In genomic region chr3:186932281-186933181, GRCh38 we compare ENCODE assay signal across 8 cellular contexts. TPM values are rescaled to one million over a fixed set of nuclear protein-coding genes. Genes with fewer than 3 reads are reported as not detected.
DNase-seq lines count a peak whose midpoint lies in the region; ATAC-seq, FAIRE-seq and TF ChIP-seq lines count a peak whose summit lies in the region.

No MANE protein-coding gene starts in this region.

- H3K27me3 Mint-ChIP-seq in effector memory CD8-positive, alpha-beta T cell = no peaks in the 10 kb centered on the region
- H3K27me3 Mint-ChIP-seq in nephron progenitor cell (ENCODE audit: low read depth, poor library complexity) = peaks cover 23% of the 10 kb centered on the region

- intact Hi-C loops in PC-3 (cut with micrococcal nuclease) = no loop called here

- no peak overlapping the region for H3K9ac ChIP-seq in PC-3 (ENCODE audit: low read length)

- POLR2A ChIA-PET in PC-3 (lab: Charles Lee; ENCODE audit: unreplicated experiment) = no interaction called here

- peaks cover 52% of the 10 kb centered on the region for H3K36me3 Mint-ChIP-seq in effector memory CD8-positive, alpha-beta T cell (ENCODE audit: insufficient read depth)
- H3K36me3 Mint-ChIP-seq in nephron progenitor cell (ENCODE audit: low read depth) = peaks cover 40% of the 10 kb centered on the region

- no peak for TF ChIP-seq CTCF in GM12865 (IDR thresholded peaks at IDR 0.05; ENCODE audit: insufficient read depth, low read depth, low read length, missing control alignments)
- TF ChIP-seq CTCF in PC-3 (conservative IDR thresholded peaks at IDR 0.05; ENCODE audit: low read depth, low read length) = no peak
- TF ChIP-seq CTCF in nephron progenitor cell (IDR thresholded peaks at IDR 0.05) = no peak
- no peak for TF ChIP-seq CTCF in D721Med (IDR thresholded peaks at IDR 0.05; ENCODE audit: insufficient read depth, missing control alignments)

- H3K4me2 ChIP-seq in PC-3 (ENCODE audit: low read length) = peak overlapping the region; percentile 95

- H2AFZ ChIP-seq in PC-3 (ENCODE audit: low read length) = peak overlapping the region; percentile 98

- H3F3A ChIP-seq in PC-3 (ENCODE audit: low read length, unreplicated experiment) = no peaks in the 10 kb centered on the region

- H3K9me3 ChIP-seq in PC-3 (ENCODE audit: low read length) = no peaks in the 10 kb centered on the region

- CTCF ChIA-PET in PC-3 (lab: Charles Lee) = no interaction called here

- ATAC-seq in PC-3 = no peak; the same call in 1 of the 2 replicates
- ATAC-seq in effector memory CD8-positive, alpha-beta T cell (replicated peaks) = no peak

- H3K27ac ChIP-seq in PC-3 (ENCODE audit: low read length) = no peak overlapping the region

- FAIRE-seq in D721Med (lab: Jason Lieb, UNC) = no peak

- no peaks in the 10 kb centered on the region for H3K79me2 ChIP-seq in PC-3 (ENCODE audit: low read length)

- in situ Hi-C loops in G401 (cut with HindIII; ENCODE audit: low sequenced_read_pairs) = no loop called here

- H4K20me1 ChIP-seq in PC-3 (ENCODE audit: low read length) = no peaks in the 10 kb centered on the region

- H3K4me3 ChIP-seq in GM12865 (ENCODE audit: low read depth, low read length) (peak overlapping the region; percentile 68), PC-3 (ENCODE audit: low read length) (peak overlapping the region; percentile 77)

- no peaks in the 10 kb centered on the region for H3K36me3 ChIP-seq in PC-3 (ENCODE audit: low read depth, low read length)

- H3K4me1 ChIP-seq in PC-3 (ENCODE audit: insufficient read depth, low read length) = peaks cover 6% of the 10 kb centered on the region; the same call in 1 of the 2 replicates

- DNase-seq in GM12865 (ENCODE audit: low read depth) (peak; percentile 39), PC-3 (no peak), nephron progenitor cell (no peak), G401 (ENCODE audit: low spot score) (no peak), D721Med (ENCODE audit: insufficient read length, low spot score) (no peak), NCI-H82 (lab: John Stamatoyannopoulos, UW) (no peak)
- no peak for DNase-seq in effector memory CD8-positive, alpha-beta T cell
- no peak for DNase-seq in activated CD4-positive, CD25-positive, alpha-beta regulatory T cell (lab: John Stamatoyannopoulos, UW)

- peak overlapping the region; percentile 95 to 96 for H3K27ac Mint-ChIP-seq in effector memory CD8-positive, alpha-beta T cell
- H3K27ac Mint-ChIP-seq in nephron progenitor cell = peak overlapping the region; percentile 93

- H3K4me3 Mint-ChIP-seq in effector memory CD8-positive, alpha-beta T cell = peak overlapping the region; percentile 91 to 97
- H3K4me3 Mint-ChIP-seq in nephron progenitor cell = peak overlapping the region; percentile 92

- H3K4me1 Mint-ChIP-seq in effector memory CD8-positive, alpha-beta T cell (ENCODE audit: low read depth in 2 of 2) = peaks cover 44 to 52% of the 10 kb centered on the region in 2 donors
- H3K4me1 Mint-ChIP-seq in nephron progenitor cell = peaks cover 22% of the 10 kb centered on the region

- no peaks in the 10 kb centered on the region for H3K27me3 ChIP-seq in PC-3 (ENCODE audit: low read length)

- no peaks in the 10 kb centered on the region for H3K9me3 Mint-ChIP-seq in effector memory CD8-positive, alpha-beta T cell
- peaks cover 23% of the 10 kb centered on the region for H3K9me3 Mint-ChIP-seq in nephron progenitor cell

- H3K9me2 ChIP-seq in PC-3 (replicated peaks; ENCODE audit: low read length) = no peaks in the 10 kb centered on the region

- BruUV-seq in PC-3 (replicated peaks; lab: Mats Ljungman, UMichigan) = no TSS peak

RNA-seq across cellular contexts. Expression of gene ST6GAL1, which starts 2.2 kb away (rescaled TPM):
- total RNA-seq in PC-3 (2014; rRNA removed) = 8.6 and 9.4 TPM in 2 replicates
- 3.6 and 11.8 TPM in 2 replicates for total RNA-seq in G401 (2014; rRNA removed; shearing (Covaris generic))
